In the genomic region with DNA sequence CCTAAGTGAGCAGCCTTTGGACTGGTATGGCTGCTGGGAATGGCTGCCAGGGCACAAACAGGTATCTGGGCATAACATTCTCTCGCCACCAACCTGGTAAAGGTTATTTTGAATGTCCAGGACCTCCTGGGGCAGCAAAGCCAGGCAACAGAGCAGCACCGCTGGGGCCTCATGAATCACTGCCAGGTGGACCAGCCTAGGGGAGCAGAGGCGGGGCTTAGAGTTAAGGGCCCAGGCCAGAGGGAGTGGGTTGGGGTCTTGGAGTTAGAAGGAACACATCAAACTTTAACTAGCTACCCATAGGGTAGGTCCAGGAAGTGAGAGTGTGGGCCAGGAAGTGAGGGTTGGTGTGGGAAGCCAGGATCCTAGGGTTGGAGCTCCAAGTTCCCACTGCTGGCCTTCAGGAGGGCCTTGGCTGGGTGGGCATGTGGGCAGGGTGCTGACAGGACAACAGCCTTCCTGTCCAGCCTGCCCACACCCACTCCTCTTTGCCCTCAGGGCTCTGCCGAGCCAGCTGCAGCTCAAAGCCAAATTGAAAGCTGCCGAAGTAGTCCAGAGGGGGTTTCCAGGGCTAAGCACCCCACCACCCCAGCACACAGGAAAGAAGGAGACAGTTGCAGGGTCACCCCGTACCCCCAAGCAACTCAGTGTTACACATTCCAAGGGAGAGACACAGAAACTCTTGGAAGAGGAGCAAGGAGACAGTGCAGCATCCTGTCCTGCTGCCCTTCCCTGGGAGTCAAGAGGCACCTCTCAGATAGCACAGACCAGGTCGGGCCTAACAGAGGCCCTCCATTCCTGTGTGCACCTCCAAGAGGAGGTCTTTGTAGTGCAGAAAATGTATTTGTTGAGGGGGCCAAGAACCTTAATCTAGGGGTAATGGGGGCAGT, we compare ENCODE assay signal across 10 cellular contexts. TPM values are rescaled to one million over a fixed set of nuclear protein-coding genes. Genes with fewer than 3 reads are reported as not detected.
DNase-seq lines count a peak whose midpoint lies in the region; ATAC-seq and TF ChIP-seq lines count a peak whose summit lies in the region.
"Had no signal": no experiment of that assay in that cellular context is flagged by ENCODE, and none has a peak within 500 bp of the region (broad histone marks: within the 10 kb centered on the region; RNA-seq: fewer than 3 reads in every experiment).

No MANE protein-coding gene starts in this region.

- H3K4me2 ChIP-seq in hepatocyte (peak overlapping the region; percentile 98), smooth muscle cell (peak overlapping the region; percentile 98)

- TF ChIP-seq POLR2A in GM18951 (IDR thresholded peaks at IDR 0.05; ENCODE audit: extremely low read depth, insufficient read depth, insufficient read length) (peak; percentile 17), testis (IDR thresholded peaks at IDR 0.05) (no peak)

- H3K4me1 ChIP-seq in hepatocyte (ENCODE audit: insufficient read depth) (peaks cover 23% of the 10 kb centered on the region), smooth muscle cell (ENCODE audit: low read depth) (peaks cover 25% of the 10 kb centered on the region), testis (peaks cover 26% of the 10 kb centered on the region)

- no peak for ATAC-seq in T-cell (replicated peaks in 1 of 4)
- ATAC-seq: left lobe of liver had no signal

- peaks cover 42 to 66% (median 57%) of the 10 kb centered on the region in 3 donors for H3K4me1 Mint-ChIP-seq in T-cell

- CTCF ChIA-PET in T-cell (lab: Charles Lee) = interaction anchor here in 1 of 2 donors (1.5 to 2.4 kb wide), 2 partner anchors 11 to 15 kb away, joined by 6 to 7 read pairs; no protein-coding TSS in a partner anchor

- peak overlapping the region; percentile 90 to 98 for H3K27ac Mint-ChIP-seq in T-cell

- no peaks in the 10 kb centered on the region for H3K27me3 Mint-ChIP-seq in T-cell

- H4K20me1 ChIP-seq in hepatocyte (ENCODE audit: insufficient read depth, poor library complexity, severe bottlenecking) = peaks cover 10% of the 10 kb centered on the region
- H4K20me1 ChIP-seq in smooth muscle cell (ENCODE audit: low read depth) = peaks cover 13% of the 10 kb centered on the region

- intact Hi-C loops in testis (cut with DNase I; ENCODE audit: low total_unique reads) = loop anchor here (10.0 kb wide), 1 partner anchor 192 kb away; no protein-coding TSS in a partner anchor

- peak overlapping the region; percentile 28 for H3K9ac ChIP-seq in smooth muscle cell (ENCODE audit: low read depth)

- H3F3A ChIP-seq in smooth muscle cell (ENCODE audit: low read depth) = peaks cover 7% of the 10 kb centered on the region

- H3K79me2 ChIP-seq in hepatocyte (peaks cover 27% of the 10 kb centered on the region), smooth muscle cell (ENCODE audit: low read depth) (peaks cover 16% of the 10 kb centered on the region)

- peak overlapping the region; percentile 88 to 95 (median 93) for H3K4me3 Mint-ChIP-seq in T-cell

- H3K9me2 ChIP-seq in hepatocyte (replicated peaks; ENCODE audit: insufficient read depth) = no peaks in the 10 kb centered on the region

- H3K4me3 ChIP-seq in hepatocyte (no peak overlapping the region), smooth muscle cell (peak overlapping the region; percentile 96), testis (no peak overlapping the region)

- WGBS in hepatocyte (ENCODE audit: low lambda C conversion rate, missing lambda C conversion rate) = 78% methylated on average over 7 of the region's 7 CpGs
- WGBS in smooth muscle cell (ENCODE audit: low lambda C conversion rate) = 84% methylated on average over 7 of the region's 7 CpGs
- WGBS in testis, 2 donors = 61 to 62% methylated on average over 6 to 7 of the region's 7 CpGs

- H3K27ac ChIP-seq in hepatocyte (peak overlapping the region; percentile 34), smooth muscle cell (ENCODE audit: low read depth) (peak overlapping the region; percentile 42), testis (no peak overlapping the region)

- H3K27me3 ChIP-seq in hepatocyte = no peaks in the 10 kb centered on the region
- no peaks in the 10 kb centered on the region for H3K27me3 ChIP-seq in smooth muscle cell (ENCODE audit: low read depth)
- H3K27me3 ChIP-seq in testis = no peaks in the 10 kb centered on the region

- peaks cover 12% of the 10 kb centered on the region for H3K36me3 Mint-ChIP-seq in T-cell

- in situ Hi-C loops in GM18951 (cut with MboI; ENCODE audit: low sequenced_read_pairs, unreplicated experiment) = no loop called here

- TF ChIP-seq CTCF in hepatocyte (IDR thresholded peaks at IDR 0.05; ENCODE audit: poor library complexity) (no peak), smooth muscle cell (IDR thresholded peaks at IDR 0.05; ENCODE audit: borderline replicate concordance, insufficient read depth, poor library complexity, severe bottlenecking) (no peak), testis (IDR thresholded peaks at IDR 0.05) (no peak)

- no peaks in the 10 kb centered on the region for H3K9me3 ChIP-seq in hepatocyte (ENCODE audit: low read depth)
- H3K9me3 ChIP-seq in smooth muscle cell (replicated peaks; ENCODE audit: low read depth) = no peaks in the 10 kb centered on the region
- no peaks in the 10 kb centered on the region for H3K9me3 ChIP-seq in testis

- H3K9me3 Mint-ChIP-seq in T-cell = no peaks in the 10 kb centered on the region

- H2AFZ ChIP-seq in hepatocyte = no peak overlapping the region
- H2AFZ ChIP-seq in smooth muscle cell (ENCODE audit: low read depth) = no peak overlapping the region

- DNase-seq in T-cell (no peak), hepatocyte (ENCODE audit: low spot score) (no peak), smooth muscle cell (lab: John Stamatoyannopoulos, UW; ENCODE audit: unreplicated experiment) (no peak), AG20443 (ENCODE audit: low spot score) (no peak), NCI-H2107 treated with DMSO at 0.1 percent for 48 hours (lab: John Stamatoyannopoulos, UW; ENCODE audit: unreplicated experiment) (no peak), kidney glomerular epithelial cell (lab: John Stamatoyannopoulos, UW) (no peak), testis (no peak)
- DNase-seq: NCI-H1417 had no signal

- H3K36me3 ChIP-seq in hepatocyte (replicated peaks; ENCODE audit: insufficient read depth, low read depth) (no peaks in the 10 kb centered on the region), smooth muscle cell (ENCODE audit: low read depth) (no peaks in the 10 kb centered on the region), testis (ENCODE audit: low read depth, missing control alignments) (no peaks in the 10 kb centered on the region)

- POLR2A ChIA-PET in T-cell (lab: Charles Lee) = interaction anchor here (0.5 to 1.0 kb wide), 3 partner anchors 15 to 41 kb away, joined by 3 read pairs; no protein-coding TSS in a partner anchor

RNA-seq across cellular contexts. Expression of gene NFKBIE, which starts 2.6 kb away (rescaled TPM):
- total RNA-seq in T-cell (10 to 100 TPM in 4 of 5 donors, 1 to 10 TPM in 1; 9.9 to 35.0 (median 13.6) TPM), hepatocyte (13.2 and 16.7 TPM in 2 replicates), smooth muscle cell (7.0 and 11.4 TPM in 2 replicates), testis (10 to 100 TPM; 18.3 to 29.2 TPM)
- polyA plus RNA-seq in hepatocyte (9.6 and 14.0 TPM in 2 replicates), smooth muscle cell (11.3 and 12.3 TPM in 2 replicates), testis (ENCODE audit: insufficient read depth, low read depth, low replicate concordance) (13.1 TPM)

RNA-seq across cellular contexts. Expression of gene SLC35B2, which starts 5.4 kb away (rescaled TPM):
- total RNA-seq in T-cell (10 to 100 TPM; 14.6 to 21.8 (median 20.3) TPM), hepatocyte (73.0 and 74.1 TPM in 2 replicates), smooth muscle cell (68.6 and 78.0 TPM in 2 replicates), testis (10 to 100 TPM; 42.4 to 49.8 TPM)
- polyA plus RNA-seq in hepatocyte (92.9 and 104 TPM in 2 replicates), smooth muscle cell (112 and 117 TPM in 2 replicates), testis (ENCODE audit: insufficient read depth, low read depth, low replicate concordance) (32.1 TPM)

RNA-seq across cellular contexts. Expression of gene TMEM151B, which starts 7.5 kb away (rescaled TPM):
- total RNA-seq in T-cell = under 1 TPM in 3 of 5 donors, not detected in 2; 0.13 to 0.18 (median 0.14) TPM
- total RNA-seq in hepatocyte = 0.30 and 0.44 TPM in 2 replicates
- 0.30 and 1.0 TPM in 2 replicates for polyA plus RNA-seq in hepatocyte
- total RNA-seq in smooth muscle cell = 0.04 TPM in 1 of 2 replicates, not detected in the other
- not detected in 2 replicates for polyA plus RNA-seq in smooth muscle cell
- total RNA-seq in testis = 1 to 10 TPM; 1.6 to 2.8 TPM
- polyA plus RNA-seq in testis (ENCODE audit: insufficient read depth, low read depth, low replicate concordance) = 1.3 TPM
- total RNA-seq: left lobe of liver had no signal

RNA-seq across cellular contexts. Expression of gene HSP90AB1, which starts 15.8 kb away (rescaled TPM):
- total RNA-seq in T-cell = 100 to 1,000 TPM; 394 to 454 (median 404) TPM
- total RNA-seq in hepatocyte = 884 and 891 TPM in 2 replicates
- 422 and 440 TPM in 2 replicates for polyA plus RNA-seq in hepatocyte
- 736 and 781 TPM in 2 replicates for total RNA-seq in smooth muscle cell
- 408 TPM in 2 replicates for polyA plus RNA-seq in smooth muscle cell
- total RNA-seq in testis = 100 to 1,000 TPM; 480 to 610 TPM
- polyA plus RNA-seq in testis (ENCODE audit: insufficient read depth, low read depth, low replicate concordance) = 602 TPM

RNA-seq across cellular contexts. Expression of gene SLC29A1, which starts 39.3 kb away (rescaled TPM):
- total RNA-seq in T-cell = 1 to 10 TPM; 1.3 to 8.0 (median 3.4) TPM
- total RNA-seq in hepatocyte = 23.3 and 32.4 TPM in 2 replicates
- 28.5 and 30.8 TPM in 2 replicates for polyA plus RNA-seq in hepatocyte
- total RNA-seq in smooth muscle cell = 7.3 and 8.0 TPM in 2 replicates
- polyA plus RNA-seq in smooth muscle cell = 7.4 and 8.1 TPM in 2 replicates
- total RNA-seq in testis = 10 to 100 TPM; 51.3 to 70.0 TPM
- polyA plus RNA-seq in testis (ENCODE audit: insufficient read depth, low read depth, low replicate concordance) = 41.2 TPM

Comparison
In these comparisons a context has a peak if more than half of its experiments do, and no peak if none do; other contexts are left out.
1. H3K27ac ChIP-seq: peak in hepatocyte (single experiment) and smooth muscle cell (single experiment); none in testis (0 of 2).